In the genomic region with DNA sequence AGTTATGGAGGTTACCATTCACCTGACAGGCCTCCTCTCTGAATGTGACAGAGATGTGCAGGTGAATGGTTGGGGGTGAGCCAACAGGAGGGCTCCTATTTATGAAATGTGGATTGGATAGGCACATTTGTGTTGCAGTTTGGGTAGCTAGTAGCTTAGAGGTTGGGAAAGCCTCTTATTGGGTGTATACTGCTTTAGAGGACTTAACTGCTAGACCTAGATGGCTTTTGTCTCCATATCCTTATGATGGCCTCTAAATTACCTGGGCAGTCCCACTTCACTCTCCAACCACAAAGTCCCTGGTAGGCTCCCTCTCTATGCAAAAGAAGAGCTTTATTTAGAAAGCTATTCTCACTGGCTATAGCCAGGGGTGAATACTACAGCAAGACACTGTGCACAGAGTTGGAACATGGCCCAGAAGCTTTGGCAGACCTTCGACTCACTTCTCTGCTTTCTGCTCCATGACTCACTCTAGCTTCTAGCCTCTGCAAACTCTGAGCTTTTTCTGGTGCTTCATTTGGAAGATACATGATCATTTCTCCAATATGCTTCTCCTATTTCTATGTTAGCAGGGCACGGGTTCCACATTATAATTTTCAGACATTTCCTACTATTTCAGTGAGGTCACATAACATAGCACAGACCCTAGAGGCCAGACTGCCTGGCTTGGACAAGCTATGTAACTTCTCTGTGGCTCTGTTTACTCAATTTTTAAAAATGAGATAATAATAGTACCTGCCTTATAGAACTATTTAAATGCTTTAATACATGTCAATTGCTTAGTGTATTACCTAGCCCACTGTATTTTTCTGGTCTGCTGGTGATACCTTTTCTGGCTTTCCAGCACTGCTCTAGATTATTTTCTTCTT, we compare ENCODE assay signal across 10 cellular contexts. TPM values are rescaled to one million over a fixed set of nuclear protein-coding genes. Genes with fewer than 3 reads are reported as not detected.
DNase-seq lines count a peak whose midpoint lies in the region; ATAC-seq and TF ChIP-seq lines count a peak whose summit lies in the region.
"Had no signal": no experiment of that assay in that cellular context is flagged by ENCODE, and none has a peak within 500 bp of the region (broad histone marks: within the 10 kb centered on the region; RNA-seq: fewer than 3 reads in every experiment).

No MANE protein-coding gene starts in this region.

- H3K27ac ChIP-seq in osteoblast (ENCODE audit: low read depth, low read length) = no peak overlapping the region
- H3K27ac ChIP-seq: KMS-11 had no signal

- no peak for TF ChIP-seq CTCF in osteoblast (IDR thresholded peaks at IDR 0.05; ENCODE audit: extremely low read depth, low read depth, low read length)

- peak; percentile 43 for DNase-seq in Caki2 (ENCODE audit: low read depth)
- peak; percentile 50 for DNase-seq in NCI-H2196 (lab: John Stamatoyannopoulos, UW; ENCODE audit: unreplicated experiment)
- DNase-seq in osteoblast (ENCODE audit: insufficient read length, low spot score, missing footprints) = peak; percentile 77
- no peak for DNase-seq in GOT3 (lab: John Stamatoyannopoulos, UW)
- DNase-seq: stimulated activated CD4-positive, alpha-beta T cell treated with anti-CD3 and anti-CD28 coated beads, Interleukin-2, amount 100 ng/mL, for 24 hours had no signal

- no peaks in the 10 kb centered on the region for H3K36me3 ChIP-seq in osteoblast (ENCODE audit: insufficient read depth, low read length)

- H4K20me1 ChIP-seq in osteoblast (ENCODE audit: insufficient read depth, low read length) = no peaks in the 10 kb centered on the region

- no peak overlapping the region for H3K4me2 ChIP-seq in osteoblast (ENCODE audit: insufficient read depth, low read length)
- H3K4me2 ChIP-seq: KMS-11 had no signal

- H3K79me2 ChIP-seq in osteoblast (ENCODE audit: insufficient read depth, low read length) = no peaks in the 10 kb centered on the region

- in situ Hi-C loops in Caki2 (cut with HindIII; ENCODE audit: low pct_unique_long_range_greater_than_20kb, low sequenced_read_pairs) = no loop called here

- no peaks in the 10 kb centered on the region for H3K9me3 ChIP-seq in osteoblast (ENCODE audit: low read depth, low read length)

- no peak overlapping the region for H3K4me3 ChIP-seq in osteoblast (ENCODE audit: insufficient read depth, low read length)

- no peak overlapping the region for H2AFZ ChIP-seq in osteoblast (ENCODE audit: low read length)

- H3K4me1 ChIP-seq in osteoblast (ENCODE audit: insufficient read depth, low read length) = no peaks in the 10 kb centered on the region

- H3K27me3 ChIP-seq in osteoblast (ENCODE audit: insufficient read depth, low read length) = peaks cover 5% of the 10 kb centered on the region

- ATAC-seq in esophagus mucosa (peak; percentile 81), GM18502 (IDR thresholded peaks at IDR 0.05; ENCODE audit: poor library complexity, unreplicated experiment) (no peak), HG02588 (IDR thresholded peaks at IDR 0.05; ENCODE audit: unreplicated experiment) (no peak), HG03280 (IDR thresholded peaks at IDR 0.05; ENCODE audit: unreplicated experiment) (no peak)

RNA-seq across cellular contexts. Expression of a gene that starts 6.0 kb away (rescaled TPM):
- total RNA-seq in Caki2 (2014; rRNA removed; shearing (Covaris generic); ENCODE audit: low replicate concordance) = not detected in 2 replicates
- total RNA-seq in esophagus mucosa = 0.36 TPM
- total RNA-seq in osteoblast = not detected in 2 replicates

RNA-seq across cellular contexts. Expression of a gene that starts 28.6 kb away (rescaled TPM):
- 20.2 and 23.5 TPM in 2 replicates for total RNA-seq in Caki2 (2014; rRNA removed; shearing (Covaris generic); ENCODE audit: low replicate concordance)
- 18.9 TPM for total RNA-seq in esophagus mucosa
- 25.3 and 26.1 TPM in 2 replicates for total RNA-seq in osteoblast

RNA-seq across cellular contexts. Expression of a gene that starts 38.2 kb away (rescaled TPM):
- not detected in 2 replicates for total RNA-seq in Caki2 (2014; rRNA removed; shearing (Covaris generic); ENCODE audit: low replicate concordance)
- total RNA-seq in esophagus mucosa (not detected), osteoblast (not detected in 2 replicates)
